In the genomic region with DNA sequence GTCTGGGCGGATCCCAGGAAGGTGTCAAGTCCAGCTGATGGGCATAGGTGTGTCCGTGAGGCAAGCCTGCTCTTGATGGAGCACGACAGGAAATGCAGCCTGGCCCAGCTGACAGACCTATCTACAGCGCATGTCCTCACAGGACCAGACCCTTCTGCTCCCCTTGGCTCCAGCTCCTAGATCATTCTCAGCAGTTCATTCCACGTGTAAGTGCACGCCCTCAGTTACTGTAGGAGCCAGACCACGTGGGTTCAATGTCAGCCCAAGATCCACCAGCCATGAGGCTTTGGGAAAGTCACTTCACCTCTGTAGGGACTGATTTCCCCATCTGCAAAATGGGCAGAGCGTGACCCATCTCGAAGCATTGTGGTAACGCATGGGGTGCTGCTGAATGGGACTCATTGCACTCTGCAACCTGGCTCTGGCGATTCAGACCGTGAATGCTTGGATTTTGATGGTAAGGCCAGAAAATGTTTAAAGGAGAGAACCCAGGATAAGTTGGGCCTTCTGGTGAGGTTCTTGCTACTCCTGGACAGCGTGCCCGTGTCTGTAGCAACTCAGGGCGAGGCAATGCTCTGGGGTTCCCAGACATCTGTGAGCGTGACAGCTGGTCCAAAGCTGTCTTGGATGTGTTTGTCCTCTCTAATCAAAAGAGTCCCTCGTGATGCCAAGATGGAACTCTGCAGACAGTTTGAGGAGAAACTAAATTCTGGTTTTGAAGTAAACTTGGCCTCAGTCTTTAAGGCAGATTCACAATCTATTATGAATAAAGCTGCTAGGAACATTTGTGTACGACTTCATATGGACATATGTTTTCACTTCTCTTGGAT, we compare ENCODE assay signal across 1 cellular context.
TF ChIP-seq lines count a peak whose summit lies in the region.

No MANE protein-coding gene starts in this region.

TF ChIP-seq in HepG2, 621 proteins besides CTCF, POLR2A, EP300 and RAD21 (continued from another document):
- TF ChIP-seq, protein P1, sequence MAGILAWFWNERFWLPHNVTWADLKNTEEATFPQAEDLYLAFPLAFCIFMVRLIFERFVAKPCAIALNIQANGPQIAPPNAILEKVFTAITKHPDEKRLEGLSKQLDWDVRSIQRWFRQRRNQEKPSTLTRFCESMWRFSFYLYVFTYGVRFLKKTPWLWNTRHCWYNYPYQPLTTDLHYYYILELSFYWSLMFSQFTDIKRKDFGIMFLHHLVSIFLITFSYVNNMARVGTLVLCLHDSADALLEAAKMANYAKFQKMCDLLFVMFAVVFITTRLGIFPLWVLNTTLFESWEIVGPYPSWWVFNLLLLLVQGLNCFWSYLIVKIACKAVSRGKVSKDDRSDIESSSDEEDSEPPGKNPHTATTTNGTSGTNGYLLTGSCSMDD (CRISPR knock-in tag; IDR thresholded peaks at IDR 0.05): no peak
- TF ChIP-seq ZBTB1 (CRISPR knock-in tag; IDR thresholded peaks at IDR 0.05; ENCODE audit: borderline replicate concordance): no peak
- TF ChIP-seq, protein P2, sequence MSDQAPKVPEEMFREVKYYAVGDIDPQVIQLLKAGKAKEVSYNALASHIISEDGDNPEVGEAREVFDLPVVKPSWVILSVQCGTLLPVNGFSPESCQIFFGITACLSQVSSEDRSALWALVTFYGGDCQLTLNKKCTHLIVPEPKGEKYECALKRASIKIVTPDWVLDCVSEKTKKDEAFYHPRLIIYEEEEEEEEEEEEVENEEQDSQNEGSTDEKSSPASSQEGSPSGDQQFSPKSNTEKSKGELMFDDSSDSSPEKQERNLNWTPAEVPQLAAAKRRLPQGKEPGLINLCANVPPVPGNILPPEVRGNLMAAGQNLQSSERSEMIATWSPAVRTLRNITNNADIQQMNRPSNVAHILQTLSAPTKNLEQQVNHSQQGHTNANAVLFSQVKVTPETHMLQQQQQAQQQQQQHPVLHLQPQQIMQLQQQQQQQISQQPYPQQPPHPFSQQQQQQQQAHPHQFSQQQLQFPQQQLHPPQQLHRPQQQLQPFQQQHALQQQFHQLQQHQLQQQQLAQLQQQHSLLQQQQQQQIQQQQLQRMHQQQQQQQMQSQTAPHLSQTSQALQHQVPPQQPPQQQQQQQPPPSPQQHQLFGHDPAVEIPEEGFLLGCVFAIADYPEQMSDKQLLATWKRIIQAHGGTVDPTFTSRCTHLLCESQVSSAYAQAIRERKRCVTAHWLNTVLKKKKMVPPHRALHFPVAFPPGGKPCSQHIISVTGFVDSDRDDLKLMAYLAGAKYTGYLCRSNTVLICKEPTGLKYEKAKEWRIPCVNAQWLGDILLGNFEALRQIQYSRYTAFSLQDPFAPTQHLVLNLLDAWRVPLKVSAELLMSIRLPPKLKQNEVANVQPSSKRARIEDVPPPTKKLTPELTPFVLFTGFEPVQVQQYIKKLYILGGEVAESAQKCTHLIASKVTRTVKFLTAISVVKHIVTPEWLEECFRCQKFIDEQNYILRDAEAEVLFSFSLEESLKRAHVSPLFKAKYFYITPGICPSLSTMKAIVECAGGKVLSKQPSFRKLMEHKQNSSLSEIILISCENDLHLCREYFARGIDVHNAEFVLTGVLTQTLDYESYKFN (CRISPR knock-in tag; conservative IDR thresholded peaks at IDR 0.05): no peak
- TF ChIP-seq, protein P3, sequence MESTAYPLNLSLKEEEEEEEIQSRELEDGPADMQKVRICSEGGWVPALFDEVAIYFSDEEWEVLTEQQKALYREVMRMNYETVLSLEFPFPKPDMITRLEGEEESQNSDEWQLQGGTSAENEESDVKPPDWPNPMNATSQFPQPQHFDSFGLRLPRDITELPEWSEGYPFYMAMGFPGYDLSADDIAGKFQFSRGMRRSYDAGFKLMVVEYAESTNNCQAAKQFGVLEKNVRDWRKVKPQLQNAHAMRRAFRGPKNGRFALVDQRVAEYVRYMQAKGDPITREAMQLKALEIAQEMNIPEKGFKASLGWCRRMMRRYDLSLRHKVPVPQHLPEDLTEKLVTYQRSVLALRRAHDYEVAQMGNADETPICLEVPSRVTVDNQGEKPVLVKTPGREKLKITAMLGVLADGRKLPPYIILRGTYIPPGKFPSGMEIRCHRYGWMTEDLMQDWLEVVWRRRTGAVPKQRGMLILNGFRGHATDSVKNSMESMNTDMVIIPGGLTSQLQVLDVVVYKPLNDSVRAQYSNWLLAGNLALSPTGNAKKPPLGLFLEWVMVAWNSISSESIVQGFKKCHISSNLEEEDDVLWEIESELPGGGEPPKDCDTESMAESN (CRISPR knock-in tag; conservative IDR thresholded peaks at IDR 0.05): no peak
- TF ChIP-seq EEA1 (CRISPR knock-in tag; IDR thresholded peaks at IDR 0.05; ENCODE audit: borderline replicate concordance): 0 out of 2 replicates have a peak, but pooled peaks have one; percentile 35
- TF ChIP-seq ZNF451 (CRISPR knock-in tag; IDR thresholded peaks at IDR 0.05): no peak
- no peak for TF ChIP-seq TCF7 (IDR thresholded peaks at IDR 0.05; ENCODE audit: low read depth)
- no peak for TF ChIP-seq GATAD1 (CRISPR knock-in tag; IDR thresholded peaks at IDR 0.05)
- TF ChIP-seq FLYWCH1 (CRISPR knock-in tag; IDR thresholded peaks at IDR 0.05): no peak
- peak; percentile 95 for TF ChIP-seq DNMT1 (CRISPR knock-in tag; IDR thresholded peaks at IDR 0.05)
- 0 out of 2 replicates have a peak, but pooled peaks have one; percentile 20 for TF ChIP-seq CEBPG (CRISPR knock-in tag; IDR thresholded peaks at IDR 0.05)
- no peak for TF ChIP-seq KLF12 (CRISPR knock-in tag; IDR thresholded peaks at IDR 0.05; ENCODE audit: borderline replicate concordance)
- TF ChIP-seq HNRNPLL (IDR thresholded peaks at IDR 0.05; ENCODE audit: low read depth, low read length, poor library complexity, severe bottlenecking): no peak
- no peak for TF ChIP-seq SAFB2 (CRISPR knock-in tag; IDR thresholded peaks at IDR 0.05; ENCODE audit: borderline replicate concordance, low read depth)
- TF ChIP-seq, protein P4, sequence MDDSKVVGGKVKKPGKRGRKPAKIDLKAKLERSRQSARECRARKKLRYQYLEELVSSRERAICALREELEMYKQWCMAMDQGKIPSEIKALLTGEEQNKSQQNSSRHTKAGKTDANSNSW (CRISPR knock-in tag; IDR thresholded peaks at IDR 0.05; ENCODE audit: borderline replicate concordance): no peak
- TF ChIP-seq, protein P5, sequence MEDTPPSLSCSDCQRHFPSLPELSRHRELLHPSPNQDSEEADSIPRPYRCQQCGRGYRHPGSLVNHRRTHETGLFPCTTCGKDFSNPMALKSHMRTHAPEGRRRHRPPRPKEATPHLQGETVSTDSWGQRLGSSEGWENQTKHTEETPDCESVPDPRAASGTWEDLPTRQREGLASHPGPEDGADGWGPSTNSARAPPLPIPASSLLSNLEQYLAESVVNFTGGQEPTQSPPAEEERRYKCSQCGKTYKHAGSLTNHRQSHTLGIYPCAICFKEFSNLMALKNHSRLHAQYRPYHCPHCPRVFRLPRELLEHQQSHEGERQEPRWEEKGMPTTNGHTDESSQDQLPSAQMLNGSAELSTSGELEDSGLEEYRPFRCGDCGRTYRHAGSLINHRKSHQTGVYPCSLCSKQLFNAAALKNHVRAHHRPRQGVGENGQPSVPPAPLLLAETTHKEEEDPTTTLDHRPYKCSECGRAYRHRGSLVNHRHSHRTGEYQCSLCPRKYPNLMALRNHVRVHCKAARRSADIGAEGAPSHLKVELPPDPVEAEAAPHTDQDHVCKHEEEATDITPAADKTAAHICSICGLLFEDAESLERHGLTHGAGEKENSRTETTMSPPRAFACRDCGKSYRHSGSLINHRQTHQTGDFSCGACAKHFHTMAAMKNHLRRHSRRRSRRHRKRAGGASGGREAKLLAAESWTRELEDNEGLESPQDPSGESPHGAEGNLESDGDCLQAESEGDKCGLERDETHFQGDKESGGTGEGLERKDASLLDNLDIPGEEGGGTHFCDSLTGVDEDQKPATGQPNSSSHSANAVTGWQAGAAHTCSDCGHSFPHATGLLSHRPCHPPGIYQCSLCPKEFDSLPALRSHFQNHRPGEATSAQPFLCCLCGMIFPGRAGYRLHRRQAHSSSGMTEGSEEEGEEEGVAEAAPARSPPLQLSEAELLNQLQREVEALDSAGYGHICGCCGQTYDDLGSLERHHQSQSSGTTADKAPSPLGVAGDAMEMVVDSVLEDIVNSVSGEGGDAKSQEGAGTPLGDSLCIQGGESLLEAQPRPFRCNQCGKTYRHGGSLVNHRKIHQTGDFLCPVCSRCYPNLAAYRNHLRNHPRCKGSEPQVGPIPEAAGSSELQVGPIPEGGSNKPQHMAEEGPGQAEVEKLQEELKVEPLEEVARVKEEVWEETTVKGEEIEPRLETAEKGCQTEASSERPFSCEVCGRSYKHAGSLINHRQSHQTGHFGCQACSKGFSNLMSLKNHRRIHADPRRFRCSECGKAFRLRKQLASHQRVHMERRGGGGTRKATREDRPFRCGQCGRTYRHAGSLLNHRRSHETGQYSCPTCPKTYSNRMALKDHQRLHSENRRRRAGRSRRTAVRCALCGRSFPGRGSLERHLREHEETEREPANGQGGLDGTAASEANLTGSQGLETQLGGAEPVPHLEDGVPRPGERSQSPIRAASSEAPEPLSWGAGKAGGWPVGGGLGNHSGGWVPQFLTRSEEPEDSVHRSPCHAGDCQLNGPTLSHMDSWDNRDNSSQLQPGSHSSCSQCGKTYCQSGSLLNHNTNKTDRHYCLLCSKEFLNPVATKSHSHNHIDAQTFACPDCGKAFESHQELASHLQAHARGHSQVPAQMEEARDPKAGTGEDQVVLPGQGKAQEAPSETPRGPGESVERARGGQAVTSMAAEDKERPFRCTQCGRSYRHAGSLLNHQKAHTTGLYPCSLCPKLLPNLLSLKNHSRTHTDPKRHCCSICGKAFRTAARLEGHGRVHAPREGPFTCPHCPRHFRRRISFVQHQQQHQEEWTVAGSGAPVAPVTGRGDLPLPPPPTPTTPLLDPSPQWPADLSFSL (CRISPR knock-in tag; IDR thresholded peaks at IDR 0.05): no peak
- TF ChIP-seq, protein P6, sequence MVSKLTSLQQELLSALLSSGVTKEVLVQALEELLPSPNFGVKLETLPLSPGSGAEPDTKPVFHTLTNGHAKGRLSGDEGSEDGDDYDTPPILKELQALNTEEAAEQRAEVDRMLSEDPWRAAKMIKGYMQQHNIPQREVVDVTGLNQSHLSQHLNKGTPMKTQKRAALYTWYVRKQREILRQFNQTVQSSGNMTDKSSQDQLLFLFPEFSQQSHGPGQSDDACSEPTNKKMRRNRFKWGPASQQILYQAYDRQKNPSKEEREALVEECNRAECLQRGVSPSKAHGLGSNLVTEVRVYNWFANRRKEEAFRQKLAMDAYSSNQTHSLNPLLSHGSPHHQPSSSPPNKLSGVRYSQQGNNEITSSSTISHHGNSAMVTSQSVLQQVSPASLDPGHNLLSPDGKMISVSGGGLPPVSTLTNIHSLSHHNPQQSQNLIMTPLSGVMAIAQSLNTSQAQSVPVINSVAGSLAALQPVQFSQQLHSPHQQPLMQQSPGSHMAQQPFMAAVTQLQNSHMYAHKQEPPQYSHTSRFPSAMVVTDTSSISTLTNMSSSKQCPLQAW (CRISPR knock-in tag; IDR thresholded peaks at IDR 0.05): 0 out of 2 replicates have a peak, but pooled peaks have one; percentile 29
- no peak for TF ChIP-seq IRF2 (CRISPR knock-in tag; IDR thresholded peaks at IDR 0.05)
- no peak for TF ChIP-seq RFX5 (IDR thresholded peaks at IDR 0.05; ENCODE audit: low read depth, low read length)
- peak; percentile 45; the same call in 1 of the 2 replicates for TF ChIP-seq ZBTB38 (CRISPR knock-in tag; IDR thresholded peaks at IDR 0.05)
- TF ChIP-seq, protein P7, sequence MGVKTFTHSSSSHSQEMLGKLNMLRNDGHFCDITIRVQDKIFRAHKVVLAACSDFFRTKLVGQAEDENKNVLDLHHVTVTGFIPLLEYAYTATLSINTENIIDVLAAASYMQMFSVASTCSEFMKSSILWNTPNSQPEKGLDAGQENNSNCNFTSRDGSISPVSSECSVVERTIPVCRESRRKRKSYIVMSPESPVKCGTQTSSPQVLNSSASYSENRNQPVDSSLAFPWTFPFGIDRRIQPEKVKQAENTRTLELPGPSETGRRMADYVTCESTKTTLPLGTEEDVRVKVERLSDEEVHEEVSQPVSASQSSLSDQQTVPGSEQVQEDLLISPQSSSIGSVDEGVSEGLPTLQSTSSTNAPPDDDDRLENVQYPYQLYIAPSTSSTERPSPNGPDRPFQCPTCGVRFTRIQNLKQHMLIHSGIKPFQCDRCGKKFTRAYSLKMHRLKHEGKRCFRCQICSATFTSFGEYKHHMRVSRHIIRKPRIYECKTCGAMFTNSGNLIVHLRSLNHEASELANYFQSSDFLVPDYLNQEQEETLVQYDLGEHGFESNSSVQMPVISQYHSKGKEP (CRISPR knock-in tag; IDR thresholded peaks at IDR 0.05): no peak
- TF ChIP-seq MED13 (CRISPR knock-in tag; IDR thresholded peaks at IDR 0.05): no peak
- TF ChIP-seq ZNF207 (IDR thresholded peaks at IDR 0.05; ENCODE audit: borderline replicate concordance): no peak
- no peak for TF ChIP-seq ELF3 (CRISPR knock-in tag; IDR thresholded peaks at IDR 0.05)
- TF ChIP-seq, protein P8, sequence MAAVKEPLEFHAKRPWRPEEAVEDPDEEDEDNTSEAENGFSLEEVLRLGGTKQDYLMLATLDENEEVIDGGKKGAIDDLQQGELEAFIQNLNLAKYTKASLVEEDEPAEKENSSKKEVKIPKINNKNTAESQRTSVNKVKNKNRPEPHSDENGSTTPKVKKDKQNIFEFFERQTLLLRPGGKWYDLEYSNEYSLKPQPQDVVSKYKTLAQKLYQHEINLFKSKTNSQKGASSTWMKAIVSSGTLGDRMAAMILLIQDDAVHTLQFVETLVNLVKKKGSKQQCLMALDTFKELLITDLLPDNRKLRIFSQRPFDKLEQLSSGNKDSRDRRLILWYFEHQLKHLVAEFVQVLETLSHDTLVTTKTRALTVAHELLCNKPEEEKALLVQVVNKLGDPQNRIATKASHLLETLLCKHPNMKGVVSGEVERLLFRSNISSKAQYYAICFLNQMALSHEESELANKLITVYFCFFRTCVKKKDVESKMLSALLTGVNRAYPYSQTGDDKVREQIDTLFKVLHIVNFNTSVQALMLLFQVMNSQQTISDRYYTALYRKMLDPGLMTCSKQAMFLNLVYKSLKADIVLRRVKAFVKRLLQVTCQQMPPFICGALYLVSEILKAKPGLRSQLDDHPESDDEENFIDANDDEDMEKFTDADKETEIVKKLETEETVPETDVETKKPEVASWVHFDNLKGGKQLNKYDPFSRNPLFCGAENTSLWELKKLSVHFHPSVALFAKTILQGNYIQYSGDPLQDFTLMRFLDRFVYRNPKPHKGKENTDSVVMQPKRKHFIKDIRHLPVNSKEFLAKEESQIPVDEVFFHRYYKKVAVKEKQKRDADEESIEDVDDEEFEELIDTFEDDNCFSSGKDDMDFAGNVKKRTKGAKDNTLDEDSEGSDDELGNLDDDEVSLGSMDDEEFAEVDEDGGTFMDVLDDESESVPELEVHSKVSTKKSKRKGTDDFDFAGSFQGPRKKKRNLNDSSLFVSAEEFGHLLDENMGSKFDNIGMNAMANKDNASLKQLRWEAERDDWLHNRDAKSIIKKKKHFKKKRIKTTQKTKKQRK (IDR thresholded peaks at IDR 0.05; ENCODE audit: low read length): no peak
- no peak for TF ChIP-seq HES4 (CRISPR knock-in tag; IDR thresholded peaks at IDR 0.05; ENCODE audit: borderline replicate concordance)
- TF ChIP-seq SIX1 (CRISPR knock-in tag; IDR thresholded peaks at IDR 0.05; ENCODE audit: borderline replicate concordance): no peak
- TF ChIP-seq ZFP41 (CRISPR knock-in tag; IDR thresholded peaks at IDR 0.05; ENCODE audit: borderline replicate concordance): no peak
- no peak for TF ChIP-seq ZFP36 (IDR thresholded peaks at IDR 0.05; ENCODE audit: borderline replicate concordance, low read depth, low read length, partially characterized antibody)
- TF ChIP-seq HMG20A (CRISPR knock-in tag; IDR thresholded peaks at IDR 0.05; ENCODE audit: borderline replicate concordance): no peak
- TF ChIP-seq ZNF737 (CRISPR knock-in tag; IDR thresholded peaks at IDR 0.05; ENCODE audit: borderline replicate concordance): no peak
- TF ChIP-seq NRL (CRISPR knock-in tag; IDR thresholded peaks at IDR 0.05; ENCODE audit: borderline replicate concordance): peak; percentile 69; the same call in 1 of the 2 replicates
